10 cellular contexts compared by ENCODE assay signal in the genomic region with DNA sequence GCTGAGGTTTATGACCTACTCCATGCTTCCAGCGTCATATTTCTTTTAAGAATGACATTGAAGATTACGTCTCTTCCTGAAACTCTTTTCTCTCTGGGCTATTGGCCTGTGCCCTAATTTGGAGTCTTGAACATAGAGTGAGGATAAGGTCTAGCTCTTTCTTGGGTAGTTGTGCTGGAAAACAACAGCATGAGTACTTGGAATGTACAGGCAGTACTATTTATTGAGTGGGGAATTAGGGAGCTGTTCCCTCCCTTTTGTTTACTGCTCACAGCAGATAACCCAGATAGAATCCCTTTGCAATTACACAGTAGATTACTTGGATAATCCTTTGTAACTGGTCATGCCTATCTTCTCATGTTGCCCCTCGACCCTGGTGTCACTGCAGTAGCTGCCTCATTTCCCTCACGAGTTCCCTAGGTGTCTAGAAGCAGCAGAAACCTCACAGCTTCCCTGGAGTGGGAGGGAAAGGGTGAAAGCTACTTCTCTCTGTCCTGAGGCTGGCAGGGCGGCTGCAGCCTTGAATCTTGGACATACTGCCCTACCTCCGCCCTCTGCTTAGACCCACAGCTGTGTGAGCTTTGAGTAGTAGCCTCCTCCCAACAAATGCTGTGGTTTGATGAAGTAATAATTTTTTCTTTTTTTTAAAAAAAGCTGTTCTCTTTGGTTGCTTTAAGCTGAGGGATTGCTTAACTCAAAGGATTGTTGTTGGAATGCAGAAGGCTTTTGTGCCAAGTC.
DNase-seq lines count a peak whose midpoint lies in the region; ATAC-seq and TF ChIP-seq lines count a peak whose summit lies in the region.
"Had no signal": no experiment of that assay in that cellular context is flagged by ENCODE, and none has a peak within 500 bp of the region (broad histone marks: within the 10 kb centered on the region; RNA-seq: fewer than 3 reads in every experiment).

No MANE protein-coding gene starts in this region.

- H2AFZ ChIP-seq in H9 (ENCODE audit: low read length), result no peak overlapping the region

- no peak overlapping the region for H4K8ac ChIP-seq in H9 (replicated peaks; ENCODE audit: insufficient read length, low read depth, low read length)

- CTCF ChIA-PET in GM10248 (lab: Yijun Ruan, JAX), result interaction anchor here (1.1 to 1.6 kb wide), 4 partner anchors 10 to 27 kb away, joined by 3 to 7 read pairs (median 3); no protein-coding TSS in a partner anchor

- no peak overlapping the region for H3K18ac ChIP-seq in H9 (ENCODE audit: insufficient read length, low read depth, low read length)

- H3K14ac ChIP-seq in H9 (ENCODE audit: insufficient read depth, low read length), result peak overlapping the region; percentile 57; the same call in 1 of the 2 replicates

- H3K4me3 Mint-ChIP-seq in H9 (no peak overlapping the region), glutamatergic neuron (ENCODE audit: unreplicated experiment) (no peak overlapping the region)
- H3K4me3 Mint-ChIP-seq: activated CD8-positive, alpha-beta memory T cell treated with anti-CD3 and anti-CD28 coated beads, Interleukin-2, amount 10 ng/mL, durations not matched to agents 7 days and 5 days had no signal

- H3K4me3 ChIP-seq in astrocyte of the cerebellum (ENCODE audit: low read depth, low read length), result no peak overlapping the region
- no peak overlapping the region for H3K4me3 ChIP-seq in skin epidermis

- H2BK15ac ChIP-seq in H9 (ENCODE audit: low read depth, low read length), result no peak overlapping the region

- H3K27me3 Mint-ChIP-seq in H9 (ENCODE audit: low read depth), result no peaks in the 10 kb centered on the region; the same call in 1 of the 2 replicates
- peaks cover 3% of the 10 kb centered on the region for H3K27me3 Mint-ChIP-seq in glutamatergic neuron (ENCODE audit: unreplicated experiment)
- H3K27me3 Mint-ChIP-seq: activated CD8-positive, alpha-beta memory T cell treated with anti-CD3 and anti-CD28 coated beads, Interleukin-2, amount 10 ng/mL, durations not matched to agents 7 days and 5 days had no signal

- H2BK12ac ChIP-seq in H9 (ENCODE audit: insufficient read length, low read depth, low read length), result no peak overlapping the region

- H2BK5ac ChIP-seq in H9 (ENCODE audit: insufficient read length, low read length), result no peak overlapping the region

- no peaks in the 10 kb centered on the region for H3K79me2 ChIP-seq in H9 (ENCODE audit: insufficient read depth, low read length)

- H3K4me2 ChIP-seq in H9 (ENCODE audit: insufficient read depth, insufficient read length, low read length), result no peak overlapping the region

- no peak overlapping the region for H2BK120ac ChIP-seq in H9 (ENCODE audit: low read depth, low read length, poor library complexity, severe bottlenecking)

- H3K4me1 Mint-ChIP-seq in H9 (no peaks in the 10 kb centered on the region), glutamatergic neuron (ENCODE audit: low read depth, unreplicated experiment) (peaks cover 1% of the 10 kb centered on the region)
- H3K4me1 Mint-ChIP-seq: activated CD8-positive, alpha-beta memory T cell treated with anti-CD3 and anti-CD28 coated beads, Interleukin-2, amount 10 ng/mL, durations not matched to agents 7 days and 5 days had no signal

- no peak overlapping the region for H2BK20ac ChIP-seq in H9 (ENCODE audit: low read depth, low read length, poor library complexity, severe bottlenecking)

- no peak overlapping the region for H2AK5ac ChIP-seq in H9 (ENCODE audit: insufficient read length, low read length)

- no peak overlapping the region for H3K4ac ChIP-seq in H9 (ENCODE audit: low read depth, low read length)

- no peak for DNase-seq in H9
- peak; percentile 86 for DNase-seq in astrocyte of the cerebellum (ENCODE audit: low read depth)
- peak; percentile 96 for DNase-seq in iris pigment epithelial cell (ENCODE audit: low read depth)
- no peak for DNase-seq in GM10248 (ENCODE audit: extremely low spot score)
- no peak for DNase-seq in glutamatergic neuron
- DNase-seq in iPS-NIHi7 (ENCODE audit: extremely low spot score), result no peak
- DNase-seq: activated CD8-positive, alpha-beta memory T cell treated with anti-CD3 and anti-CD28 coated beads, Interleukin-2, amount 10 ng/mL, durations not matched to agents 7 days and 5 days; NCI-H446 treated with DMSO at 0.1 percent for 48 hours had no signal

- H3K27ac Mint-ChIP-seq in H9, result no peak overlapping the region
- H3K27ac Mint-ChIP-seq in glutamatergic neuron (ENCODE audit: unreplicated experiment), result no peak overlapping the region
- H3K27ac Mint-ChIP-seq: activated CD8-positive, alpha-beta memory T cell treated with anti-CD3 and anti-CD28 coated beads, Interleukin-2, amount 10 ng/mL, durations not matched to agents 7 days and 5 days had no signal

- no peak overlapping the region for H3K27ac ChIP-seq in H9 (ENCODE audit: insufficient read length, low read depth, low read length)
- H3K27ac ChIP-seq in skin epidermis, result peak overlapping the region in 11 of 21 experiments; percentile 3 to 62 (median 38)

- in situ Hi-C loops in astrocyte of the cerebellum (cut with HindIII; ENCODE audit: low sequenced_read_pairs), result loop anchor here (5.0 kb wide), 1 partner anchor 75 kb away; no protein-coding TSS in a partner anchor

- TF ChIP-seq CTCF in H9 (conservative IDR thresholded peaks at IDR 0.05) (no peak), astrocyte of the cerebellum (IDR thresholded peaks at IDR 0.05; ENCODE audit: low read depth, low read length, missing control alignments) (no peak), GM10248 (IDR thresholded peaks at IDR 0.05; ENCODE audit: control extremely low read depth, extremely low read depth, low read depth, missing control alignments) (no peak), glutamatergic neuron (IDR thresholded peaks at IDR 0.05; ENCODE audit: partially characterized antibody, unreplicated experiment) (no peak)

- H3K27me3 ChIP-seq in H9 (ENCODE audit: insufficient read depth, low read length), result no peaks in the 10 kb centered on the region

- no peak overlapping the region for H3K9ac ChIP-seq in H9 (ENCODE audit: extremely low read depth, insufficient read length, low read length)

- peaks cover 13 to 20% of the 10 kb centered on the region in 2 experiments for H3K9me3 Mint-ChIP-seq in H9
- H3K9me3 Mint-ChIP-seq in glutamatergic neuron (ENCODE audit: unreplicated experiment), result no peaks in the 10 kb centered on the region

- H3K9me3 ChIP-seq in H9 (ENCODE audit: control insufficient read depth, low read depth, low read length), result no peaks in the 10 kb centered on the region

- no peak overlapping the region for H4K5ac ChIP-seq in H9 (ENCODE audit: insufficient read length, low read depth, low read length)

- no peaks in the 10 kb centered on the region for H3K79me1 ChIP-seq in H9 (ENCODE audit: insufficient read depth, low read depth, low read length, poor library complexity, severe bottlenecking)

- H4K20me1 ChIP-seq in H9 (ENCODE audit: control insufficient read depth, insufficient read depth, insufficient read length), result no peaks in the 10 kb centered on the region

- H3K23ac ChIP-seq in H9 (ENCODE audit: insufficient read length, low read depth, low read length), result no peak overlapping the region

- no peak overlapping the region for H4K91ac ChIP-seq in H9 (ENCODE audit: insufficient read length, low read depth, low read length)

- no peaks in the 10 kb centered on the region for H3K23me2 ChIP-seq in H9 (ENCODE audit: insufficient read length, low read depth, low read length, poor library complexity, severe bottlenecking)

- no peaks in the 10 kb centered on the region for H3K4me1 ChIP-seq in H9 (ENCODE audit: insufficient read depth, low read length)

- POLR2A ChIA-PET in GM10248 (lab: Yijun Ruan, JAX), result no interaction called here

- H3K56ac ChIP-seq in H9 (ENCODE audit: insufficient read length, low read depth, low read length), result no peak overlapping the region

- no CpG with 5 or more reads among the region's 6 CpGs for WGBS in H9 (ENCODE audit: extremely low coverage, insufficient read length, low lambda C conversion rate)

- no peak overlapping the region for H3T11ph ChIP-seq in H9 (ENCODE audit: low read length)

- ATAC-seq in HG02938 (IDR thresholded peaks at IDR 0.05; ENCODE audit: unreplicated experiment), result no peak
- ATAC-seq: activated CD8-positive, alpha-beta memory T cell treated with anti-CD3 and anti-CD28 coated beads, Interleukin-2, amount 10 ng/mL, durations not matched to agents 7 days and 5 days had no signal

- H3K36me3 Mint-ChIP-seq in H9 (ENCODE audit: insufficient read depth in 1 of 3, low read depth in 3 of 3) (peaks cover 12 to 24% (median 19%) of the 10 kb centered on the region in 3 experiments), glutamatergic neuron (ENCODE audit: unreplicated experiment) (peaks cover 7% of the 10 kb centered on the region)

Comparison
In these comparisons a context has a peak if more than half of its experiments do, and no peak if none do; other contexts are left out.
1. DNase-seq: peak in astrocyte of the cerebellum (single experiment) and iris pigment epithelial cell (single experiment); none in H9 (single experiment), GM10248 (single experiment), glutamatergic neuron (single experiment) and iPS-NIHi7 (single experiment).